9 cellular contexts compared by ENCODE assay signal in genomic region chr17:28174352-28175046, GRCh38.
DNase-seq lines count a peak whose midpoint lies in the region; ATAC-seq, FAIRE-seq and TF ChIP-seq lines count a peak whose summit lies in the region.
"Had no signal": no experiment of that assay in that cellular context is flagged by ENCODE, and none has a peak within 500 bp of the region (broad histone marks: within the 10 kb centered on the region; RNA-seq: fewer than 3 reads in every experiment).

No MANE protein-coding gene starts in this region.

- H3K4me1 Mint-ChIP-seq in endodermal cell, result peaks cover 24% of the 10 kb centered on the region
- peaks cover 6% of the 10 kb centered on the region for H3K4me1 Mint-ChIP-seq in stimulated activated effector memory CD8-positive, alpha-beta T cell treated with anti-CD3 and anti-CD28 coated beads, Interleukin-12 subunit alpha, Interleukin-12 subunit beta, amount 100 ng/mL, for 72 hours

- TF ChIP-seq CTCF in endodermal cell (conservative IDR thresholded peaks at IDR 0.05), result no peak
- no peak for TF ChIP-seq CTCF in kidney (IDR thresholded peaks at IDR 0.05; ENCODE audit: borderline replicate concordance, extremely low read depth, insufficient read depth)

- H3K27ac ChIP-seq in endodermal cell (ENCODE audit: low read depth, low read length) (no peak overlapping the region), kidney (ENCODE audit: low read depth in 2 of 2, low read length in 2 of 2) (no peak overlapping the region)

- H3K4me1 ChIP-seq in endodermal cell (ENCODE audit: control insufficient read depth, insufficient read depth, low read length) (no peaks in the 10 kb centered on the region), kidney (ENCODE audit: control insufficient read depth in 1 of 2, insufficient read depth in 1 of 2, low read depth in 1 of 2, low read length in 2 of 2) (peaks cover 5 to 9% of the 10 kb centered on the region in 2 donors)

- H3K9me3 Mint-ChIP-seq in endodermal cell, result no peaks in the 10 kb centered on the region
- no peaks in the 10 kb centered on the region for H3K9me3 Mint-ChIP-seq in stimulated activated effector memory CD8-positive, alpha-beta T cell treated with anti-CD3 and anti-CD28 coated beads, Interleukin-12 subunit alpha, Interleukin-12 subunit beta, amount 100 ng/mL, for 72 hours

- peak overlapping the region; percentile 13 for H3K27ac Mint-ChIP-seq in endodermal cell
- H3K27ac Mint-ChIP-seq in stimulated activated effector memory CD8-positive, alpha-beta T cell treated with anti-CD3 and anti-CD28 coated beads, Interleukin-12 subunit alpha, Interleukin-12 subunit beta, amount 100 ng/mL, for 72 hours, result no peak overlapping the region

- H3K9ac ChIP-seq in endodermal cell (ENCODE audit: extremely low read depth, low read length, poor library complexity, severe bottlenecking) (no peak overlapping the region), kidney (ENCODE audit: low read length in 2 of 2) (no peak overlapping the region)

- peaks cover 40% of the 10 kb centered on the region for H3K36me3 Mint-ChIP-seq in endodermal cell (ENCODE audit: low read depth)
- H3K36me3 Mint-ChIP-seq in stimulated activated effector memory CD8-positive, alpha-beta T cell treated with anti-CD3 and anti-CD28 coated beads, Interleukin-12 subunit alpha, Interleukin-12 subunit beta, amount 100 ng/mL, for 72 hours, result peaks cover 13% of the 10 kb centered on the region

- no peaks in the 10 kb centered on the region for H3K9me3 ChIP-seq in endodermal cell (ENCODE audit: control insufficient read depth, low read length)
- H3K9me3 ChIP-seq in kidney (ENCODE audit: control insufficient read depth in 1 of 2, low read length in 2 of 2), result no peaks in the 10 kb centered on the region

- no peaks in the 10 kb centered on the region for H3K27me3 Mint-ChIP-seq in endodermal cell (ENCODE audit: insufficient read depth)

- peak; percentile 95 for ATAC-seq in stimulated activated effector memory CD8-positive, alpha-beta T cell treated with anti-CD3 and anti-CD28 coated beads, Interleukin-12 subunit alpha, Interleukin-12 subunit beta, amount 100 ng/mL, for 72 hours

- FAIRE-seq in kidney (lab: Jason Lieb, UNC), result no peak

- WGBS in endodermal cell (ENCODE audit: insufficient coverage in 1 of 2, insufficient read length in 1 of 2), 2 experiments, result 93 to 94% methylated on average over 3 to 5 of the region's 5 CpGs

- DNase-seq in activated CD8-positive, alpha-beta memory T cell treated with anti-CD3 and anti-CD28 coated beads for 4 hours (ENCODE audit: low read depth in 2 of 2), result peak; percentile 13
- no peak for DNase-seq in activated CD8-positive, alpha-beta memory T cell treated with anti-CD3 and anti-CD28 coated beads for 24 hours
- DNase-seq in SW480 (ENCODE audit: low spot score) (peak; percentile 23), endodermal cell (peak; percentile 59), COLO668 (lab: John Stamatoyannopoulos, UW; ENCODE audit: unreplicated experiment) (no peak), medulla oblongata (ENCODE audit: extremely low spot score) (no peak), kidney (no peak)
- no peak for DNase-seq in stimulated activated effector memory CD8-positive, alpha-beta T cell treated with anti-CD3 and anti-CD28 coated beads, Interleukin-12 subunit alpha, Interleukin-12 subunit beta, amount 100 ng/mL, for 72 hours (ENCODE audit: low spot score in 2 of 2)
- DNase-seq: aorta had no signal

- H3K4me3 Mint-ChIP-seq in endodermal cell, result no peak overlapping the region
- no peak overlapping the region for H3K4me3 Mint-ChIP-seq in stimulated activated effector memory CD8-positive, alpha-beta T cell treated with anti-CD3 and anti-CD28 coated beads, Interleukin-12 subunit alpha, Interleukin-12 subunit beta, amount 100 ng/mL, for 72 hours

- no peak overlapping the region for H3K4me3 ChIP-seq in endodermal cell (ENCODE audit: low read length)
- no peak overlapping the region for H3K4me3 ChIP-seq in kidney (ENCODE audit: low read length in 2 of 2)

- H3K36me3 ChIP-seq in endodermal cell (ENCODE audit: control insufficient read depth, insufficient read depth, low read length) (peaks cover 48% of the 10 kb centered on the region), kidney (ENCODE audit: control insufficient read depth in 1 of 2, insufficient read depth in 2 of 2, low read length in 2 of 2) (no peaks in the 10 kb centered on the region)

- H3K27me3 ChIP-seq in endodermal cell (ENCODE audit: control insufficient read depth, insufficient read depth, low read length, poor library complexity, severe bottlenecking), result no peaks in the 10 kb centered on the region

- intact Hi-C loops in kidney (cut with DNase I), result no loop called here

Comparison
In these comparisons a context has a peak if more than half of its experiments do, and no peak if none do; other contexts are left out.
1. DNase-seq: peak in activated CD8-positive, alpha-beta memory T cell treated with anti-CD3 and anti-CD28 coated beads for 4 hours (2 of 2), SW480 (single experiment) and endodermal cell (single experiment); none in activated CD8-positive, alpha-beta memory T cell treated with anti-CD3 and anti-CD28 coated beads for 24 hours (single experiment), stimulated activated effector memory CD8-positive, alpha-beta T cell treated with anti-CD3 and anti-CD28 coated beads, Interleukin-12 subunit alpha, Interleukin-12 subunit beta, amount 100 ng/mL, for 72 hours (0 of 2), COLO668 (single experiment), medulla oblongata (single experiment) and kidney (single experiment).